In genomic region chr20:49668181-49668877, GRCh38 we compare ENCODE assay signal across 8 cellular contexts. TPM values are rescaled to one million over a fixed set of nuclear protein-coding genes. Genes with fewer than 3 reads are reported as not detected.
DNase-seq lines count a peak whose midpoint lies in the region; ATAC-seq and TF ChIP-seq lines count a peak whose summit lies in the region.

No MANE protein-coding gene starts in this region.

- no peaks in the 10 kb centered on the region for H3K9me3 Mint-ChIP-seq in activated CD4-positive, alpha-beta T cell treated with anti-CD3 and anti-CD28 coated beads for 36 hours (ENCODE audit: low read depth)

- H3K4me1 ChIP-seq in endocrine pancreas (ENCODE audit: control insufficient read depth, insufficient read depth, low read length), result peaks cover 5% of the 10 kb centered on the region
- H3K4me1 ChIP-seq in foreskin keratinocyte, result no peaks in the 10 kb centered on the region

- DNase-seq in activated CD4-positive, alpha-beta T cell treated with anti-CD3 and anti-CD28 coated beads for 36 hours, result peak; percentile 77
- peak; percentile 35 to 60 for DNase-seq in stimulated activated CD4-positive, alpha-beta T cell treated with anti-CD3 and anti-CD28 coated beads, Interleukin-4, amount 100 ng/mL, for 48 hours (ENCODE audit: low read depth in 2 of 2)
- no peak for DNase-seq in AG08396 (ENCODE audit: low spot score)
- no peak for DNase-seq in DMS114 treated with DMSO at 0.1 percent for 48 hours (lab: John Stamatoyannopoulos, UW; ENCODE audit: unreplicated experiment)
- DNase-seq in foreskin keratinocyte, result no peak

- peak overlapping the region; percentile 47 for H3K4me3 Mint-ChIP-seq in activated CD4-positive, alpha-beta T cell treated with anti-CD3 and anti-CD28 coated beads for 36 hours

- no peak for TF ChIP-seq CTCF in foreskin keratinocyte (conservative IDR thresholded peaks at IDR 0.05)

- H3K36me3 Mint-ChIP-seq in activated CD4-positive, alpha-beta T cell treated with anti-CD3 and anti-CD28 coated beads for 36 hours (ENCODE audit: low read depth), result peaks cover 2% of the 10 kb centered on the region

- H3K27me3 Mint-ChIP-seq in activated CD4-positive, alpha-beta T cell treated with anti-CD3 and anti-CD28 coated beads for 36 hours, result no peaks in the 10 kb centered on the region

- POLR2A ChIA-PET in activated CD4-positive, alpha-beta T cell treated with anti-CD3 and anti-CD28 coated beads for 36 hours (lab: Charles Lee), result interaction anchor here (0.7 to 1.8 kb wide), 4 partner anchors 18 to 239 kb away, joined by 3 to 6 read pairs (median 4); no protein-coding TSS in a partner anchor

- no peak overlapping the region for H3K27ac ChIP-seq in foreskin keratinocyte

- no peaks in the 10 kb centered on the region for H3K27me3 ChIP-seq in endocrine pancreas (ENCODE audit: control insufficient read depth, insufficient read depth, low read length)
- H3K27me3 ChIP-seq in foreskin keratinocyte, result no peaks in the 10 kb centered on the region

- intact Hi-C loops in activated CD4-positive, alpha-beta T cell treated with anti-CD3 and anti-CD28 coated beads for 36 hours (cut with DNase I, micrococcal nuclease), result loop anchor here (2.0 to 10.0 kb wide), 4 partner anchors 30 to 144 kb away; partner anchors contain the start of genes B4GALT5 (in 2 of the 2) and SLC9A8 (in 1 of the 2)

- peak overlapping the region; percentile 72 for H3K27ac Mint-ChIP-seq in activated CD4-positive, alpha-beta T cell treated with anti-CD3 and anti-CD28 coated beads for 36 hours

- peaks cover 40% of the 10 kb centered on the region for H3K4me1 Mint-ChIP-seq in activated CD4-positive, alpha-beta T cell treated with anti-CD3 and anti-CD28 coated beads for 36 hours

- no peaks in the 10 kb centered on the region for H3K36me3 ChIP-seq in endocrine pancreas (ENCODE audit: control insufficient read depth, insufficient read depth, low read length)

- CTCF ChIA-PET in activated CD4-positive, alpha-beta T cell treated with anti-CD3 and anti-CD28 coated beads for 36 hours (lab: Charles Lee), result interaction anchor here (0.9 to 1.2 kb wide), 2 partner anchors 24 to 178 kb away, joined by 3 to 6 read pairs; no protein-coding TSS in a partner anchor

- no peak overlapping the region for H3K9ac ChIP-seq in endocrine pancreas (ENCODE audit: control insufficient read depth, insufficient read depth, low read length)

- no peaks in the 10 kb centered on the region for H3K9me3 ChIP-seq in endocrine pancreas (ENCODE audit: control insufficient read depth, low read length)

- ATAC-seq in GM19328 (IDR thresholded peaks at IDR 0.05; ENCODE audit: unreplicated experiment) (peak; percentile 61), HG03196 (IDR thresholded peaks at IDR 0.05; ENCODE audit: unreplicated experiment) (peak; percentile 59), foreskin keratinocyte (no peak)
- ATAC-seq in activated CD4-positive, alpha-beta T cell treated with anti-CD3 and anti-CD28 coated beads for 36 hours, result peak; percentile 69

- H3K4me3 ChIP-seq in endocrine pancreas (ENCODE audit: control insufficient read depth, insufficient read depth, low read length), result peak overlapping the region; percentile 68

RNA-seq across cellular contexts. Expression of gene B4GALT5, which starts 45.3 kb away (rescaled TPM):
- 10 to 100 TPM; 18.6 to 19.6 TPM for total RNA-seq in activated CD4-positive, alpha-beta T cell treated with anti-CD3 and anti-CD28 coated beads for 36 hours
- 24.5 and 25.0 TPM in 2 replicates for total RNA-seq in foreskin keratinocyte
- polyA plus RNA-seq in foreskin keratinocyte, result 8.5 and 10.6 TPM in 2 replicates

Comparison
In these comparisons a context has a peak if more than half of its experiments do, and no peak if none do; other contexts are left out.
1. DNase-seq: peak in activated CD4-positive, alpha-beta T cell treated with anti-CD3 and anti-CD28 coated beads for 36 hours (single experiment) and stimulated activated CD4-positive, alpha-beta T cell treated with anti-CD3 and anti-CD28 coated beads, Interleukin-4, amount 100 ng/mL, for 48 hours (2 of 2); none in AG08396 (single experiment), DMS114 treated with DMSO at 0.1 percent for 48 hours (single experiment) and foreskin keratinocyte (0 of 2).